ENCODE assay signal across 21 cellular contexts in genomic region chr9:116027096-116027495, GRCh38.
DNase-seq lines count a peak whose midpoint lies in the region; ATAC-seq and TF ChIP-seq lines count a peak whose summit lies in the region.
"Had no signal": no experiment of that assay in that cellular context is flagged by ENCODE, and none has a peak within 500 bp of the region (broad histone marks: within the 10 kb centered on the region; RNA-seq: fewer than 3 reads in every experiment).

No MANE protein-coding gene starts in this region.

- POLR2A ChIA-PET in WTC11 (lab: Charles Lee): no interaction called here

- ATAC-seq in WTC11: peak; percentile 82
- no peak for ATAC-seq in GM21528 (IDR thresholded peaks at IDR 0.05; ENCODE audit: low FRiP score, unreplicated experiment)
- ATAC-seq: activated CD4-positive, CD25-positive, alpha-beta regulatory T cell treated with anti-CD3 and anti-CD28 coated beads, Interleukin-2, amount 50 U/mL, for 24 hours; natural killer cell had no signal

- H3K9me3 Mint-ChIP-seq in WTC11: peaks cover 15% of the 10 kb centered on the region

- no peak overlapping the region; the same call in 1 of the 2 replicates for H3K27ac Mint-ChIP-seq in WTC11
- H3K27ac Mint-ChIP-seq: CD8-positive, alpha-beta memory T cell; natural killer cell had no signal

- no peak for TF ChIP-seq CTCF in WTC11 (IDR thresholded peaks at IDR 0.05)

- H3K27me3 ChIP-seq in iPS DF 6.9 (ENCODE audit: control insufficient read depth, insufficient read depth, low read length): no peaks in the 10 kb centered on the region
- H3K27me3 ChIP-seq: hepatocyte, right atrium auricular region, thyroid gland had no signal

- H3K27ac ChIP-seq in iPS DF 6.9 (ENCODE audit: low read length): no peak overlapping the region
- H3K27ac ChIP-seq: 22Rv1, epithelial cell of prostate, hepatocyte, right atrium auricular region, thyroid gland had no signal

- H3K4me1 ChIP-seq in iPS DF 6.9 (ENCODE audit: control insufficient read depth, insufficient read depth, low read length): no peaks in the 10 kb centered on the region
- H3K4me1 ChIP-seq: right atrium auricular region, thyroid gland had no signal

- CTCF ChIA-PET in WTC11 (lab: Charles Lee): no interaction called here

- H3K4me3 Mint-ChIP-seq in WTC11: no peak overlapping the region
- H3K4me3 Mint-ChIP-seq: CD8-positive, alpha-beta memory T cell; natural killer cell had no signal

- peaks cover 6% of the 10 kb centered on the region; the same call in 1 of the 2 replicates for H3K36me3 Mint-ChIP-seq in WTC11
- H3K36me3 Mint-ChIP-seq: natural killer cell had no signal

- no peaks in the 10 kb centered on the region for H3K9me3 ChIP-seq in iPS DF 6.9 (ENCODE audit: control insufficient read depth, insufficient read depth, low read length)
- H3K9me3 ChIP-seq: thyroid gland had no signal

- peaks cover 5% of the 10 kb centered on the region for H3K4me1 Mint-ChIP-seq in WTC11
- H3K4me1 Mint-ChIP-seq: CD8-positive, alpha-beta memory T cell; natural killer cell had no signal

- no CpG with 5 or more reads among the region's 1 CpG for WGBS in iPS DF 6.9 (ENCODE audit: insufficient coverage, insufficient read length)

- no peaks in the 10 kb centered on the region; the same call in 1 of the 2 replicates for H3K27me3 Mint-ChIP-seq in WTC11 (ENCODE audit: low read depth)

- DNase-seq in DMS53 (lab: John Stamatoyannopoulos, UW) (peak; percentile 11), DMS53 treated with DMSO at 0.1 percent for 48 hours (lab: John Stamatoyannopoulos, UW; ENCODE audit: unreplicated experiment) (no peak), WTC11 (ENCODE audit: low spot score) (no peak), iPS DF 6.9 (ENCODE audit: low read depth, low spot score) (peak; percentile 7), DMS 273 treated with DMSO at 0.1 percent for 48 hours (lab: John Stamatoyannopoulos, UW) (no peak), NCI-H510A (lab: John Stamatoyannopoulos, UW) (no peak), RPMI8226 (no peak)
- DNase-seq: activated T-cell treated with anti-CD3 and anti-CD28 coated beads for 4 hours; CD8-positive, alpha-beta memory T cell; natural killer cell; NCI-H1436; NCI-H446 treated with DMSO at 0.1 percent for 48 hours; stimulated activated CD4-positive, alpha-beta T cell treated with anti-CD3 and anti-CD28 coated beads, Interleukin-2, amount 100 ng/mL, for 48 hours; T-helper 1 cell; thyroid gland had no signal

- no peaks in the 10 kb centered on the region for H3K36me3 ChIP-seq in iPS DF 6.9 (ENCODE audit: control insufficient read depth, insufficient read depth, low read length)
- H3K36me3 ChIP-seq: right atrium auricular region, thyroid gland had no signal

- no peak overlapping the region for H3K4me3 ChIP-seq in iPS DF 6.9 (ENCODE audit: low read length)
- H3K4me3 ChIP-seq: hepatocyte, right atrium auricular region, thyroid gland had no signal

TF ChIP-seq in WTC11, 78 proteins besides CTCF, POLR2A, EP300 and RAD21:
- TF ChIP-seq OVOL2 (CRISPR knock-in tag; IDR thresholded peaks at IDR 0.05; ENCODE audit: borderline replicate concordance) (no peak), GTF2I (CRISPR knock-in tag; conservative IDR thresholded peaks at IDR 0.05) (no peak)

Comparison
In these comparisons a context has a peak if more than half of its experiments do, and no peak if none do; other contexts are left out.
1. DNase-seq: peak in DMS53 (single experiment) and iPS DF 6.9 (single experiment); none in DMS53 treated with DMSO at 0.1 percent for 48 hours (single experiment), WTC11 (single experiment), DMS 273 treated with DMSO at 0.1 percent for 48 hours (single experiment), NCI-H510A (single experiment) and RPMI8226 (single experiment).